In genomic region chr5:51227963-51228515, GRCh38 we compare ENCODE assay signal across 17 cellular contexts.
"Had no signal": no experiment of that assay in that cellular context is flagged by ENCODE, and none has a peak within 500 bp of the region (broad histone marks: within the 10 kb centered on the region; RNA-seq: fewer than 3 reads in every experiment).

No MANE protein-coding gene starts in this region.

- H3K36me3 ChIP-seq: ascending aorta, breast epithelium, gastroesophageal sphincter, left ventricle myocardium inferior, right atrium auricular region, suprapubic skin, upper lobe of right lung had no signal

- H3K27me3 ChIP-seq: ascending aorta, breast epithelium, gastroesophageal sphincter, right atrium auricular region, suprapubic skin, upper lobe of right lung had no signal

- H3K36me3 Mint-ChIP-seq: memory B cell had no signal

- H3K4me3 ChIP-seq: ascending aorta, breast epithelium, gastroesophageal sphincter, left ventricle myocardium inferior, right atrium auricular region, suprapubic skin, upper lobe of right lung had no signal

- H3K4me1 ChIP-seq: ascending aorta, breast epithelium, gastroesophageal sphincter, right atrium auricular region, suprapubic skin, upper lobe of right lung had no signal

- H3K27ac Mint-ChIP-seq: activated naive CD4-positive, alpha-beta T cell treated with anti-CD3 and anti-CD28 coated beads for 36 hours; activated T-helper 2 cell treated with anti-CD3 and anti-CD28 coated beads, Interferon-gamma antibody, Interleukin-2, Interleukin-4, amounts not matched to agents 10 μg/mL and 5 μg/mL and 100 μg/mL, durations not matched to agents 14 hours and 24 hours and 36 hours; dendritic cell treated with granulocyte-macrophage colony-stimulating factor and Interleukin-4, amounts not matched to agents 40 ng/mL and 50 ng/mL, for 4 days; memory B cell; natural killer cell treated with Interleukin-12 subunit alpha and Interleukin-12 subunit beta and Interleukin-15 and Interleukin-18, amount 100 ng/mL, for 72 hours; progenitor cell of endocrine pancreas; stimulated activated naive CD8-positive, alpha-beta T cell treated with anti-CD3 and anti-CD28 coated beads, Interleukin-15, Interleukin-2, amounts not matched to agents 100 ng/mL and 50 ng/mL, for 24 hours had no signal

- H3K9me3 ChIP-seq: suprapubic skin had no signal

- H3K4me1 Mint-ChIP-seq: memory B cell had no signal

- H3K4me3 Mint-ChIP-seq: activated naive CD4-positive, alpha-beta T cell treated with anti-CD3 and anti-CD28 coated beads for 36 hours; dendritic cell treated with granulocyte-macrophage colony-stimulating factor and Interleukin-4, amounts not matched to agents 40 ng/mL and 50 ng/mL, for 4 days; memory B cell; natural killer cell treated with Interleukin-12 subunit alpha and Interleukin-12 subunit beta and Interleukin-15 and Interleukin-18, amount 100 ng/mL, for 72 hours; stimulated activated naive CD8-positive, alpha-beta T cell treated with anti-CD3 and anti-CD28 coated beads, Interleukin-15, Interleukin-2, amounts not matched to agents 100 ng/mL and 50 ng/mL, for 24 hours had no signal

- ATAC-seq: gastroesophageal sphincter; natural killer cell treated with Interleukin-12 subunit alpha and Interleukin-12 subunit beta and Interleukin-15 and Interleukin-18, amount 100 ng/mL, for 72 hours; upper lobe of right lung had no signal

- DNase-seq: activated CD4-positive, alpha-beta T cell treated with anti-CD3 and anti-CD28 coated beads, Interleukin-2, amount 50 U/mL, for 48 hours; activated naive CD4-positive, alpha-beta T cell treated with anti-CD3 and anti-CD28 coated beads for 36 hours; erythroblast; kidney; left ventricle myocardium inferior; upper lobe of right lung had no signal

- H3K27me3 Mint-ChIP-seq: dendritic cell treated with granulocyte-macrophage colony-stimulating factor and Interleukin-4, amounts not matched to agents 40 ng/mL and 50 ng/mL, for 4 days; memory B cell; natural killer cell treated with Interleukin-12 subunit alpha and Interleukin-12 subunit beta and Interleukin-15 and Interleukin-18, amount 100 ng/mL, for 72 hours; progenitor cell of endocrine pancreas; stimulated activated naive CD8-positive, alpha-beta T cell treated with anti-CD3 and anti-CD28 coated beads, Interleukin-15, Interleukin-2, amounts not matched to agents 100 ng/mL and 50 ng/mL, for 24 hours had no signal

- H3K27ac ChIP-seq: ascending aorta, breast epithelium, gastroesophageal sphincter, left ventricle myocardium inferior, right atrium auricular region, suprapubic skin, upper lobe of right lung had no signal
